ENCODE assay signal across 18 cellular contexts in genomic region chr20:48019496-48019895, GRCh38.
DNase-seq lines count a peak whose midpoint lies in the region; FAIRE-seq and TF ChIP-seq lines count a peak whose summit lies in the region.
"Had no signal": no experiment of that assay in that cellular context is flagged by ENCODE, and none has a peak within 500 bp of the region (broad histone marks: within the 10 kb centered on the region; RNA-seq: fewer than 3 reads in every experiment).

No MANE protein-coding gene starts in this region.

- H3K4me3 ChIP-seq in astrocyte (ENCODE audit: insufficient read depth, low read depth, low read length): no peak overlapping the region
- H3K4me3 ChIP-seq in effector memory CD4-positive, alpha-beta T cell (ENCODE audit: insufficient read depth, low read depth, low read length, poor library complexity, severe bottlenecking): no peak overlapping the region
- H3K4me3 ChIP-seq: BLaER1 treated with 17β-estradiol and CSF1 and Interleukin-3, amounts not matched to agents 10 nM and 100 nM; GM23338; SJCRH30 had no signal

- peaks cover 18% of the 10 kb centered on the region for H3K4me1 Mint-ChIP-seq in astrocyte (ENCODE audit: low read depth, unreplicated experiment)
- peaks cover 46% of the 10 kb centered on the region for H3K4me1 Mint-ChIP-seq in osteocyte (ENCODE audit: unreplicated experiment)

- no peak for TF ChIP-seq CTCF in astrocyte (IDR thresholded peaks at IDR 0.05; ENCODE audit: insufficient read depth, low read depth, low read length)
- TF ChIP-seq CTCF in osteocyte (IDR thresholded peaks at IDR 0.05): no peak

- H2AFZ ChIP-seq in astrocyte (ENCODE audit: low read depth, low read length): no peak overlapping the region
- H2AFZ ChIP-seq: GM23338 had no signal

- peaks cover 2% of the 10 kb centered on the region for H3K36me3 Mint-ChIP-seq in astrocyte (ENCODE audit: low read depth, unreplicated experiment)
- H3K36me3 Mint-ChIP-seq in osteocyte (ENCODE audit: unreplicated experiment): peaks cover 1% of the 10 kb centered on the region
- H3K36me3 Mint-ChIP-seq: CD8-positive, alpha-beta T cell had no signal

- H3K9me3 Mint-ChIP-seq in astrocyte (ENCODE audit: unreplicated experiment) (peaks cover 10% of the 10 kb centered on the region), osteocyte (ENCODE audit: unreplicated experiment) (peaks cover 13% of the 10 kb centered on the region)
- H3K9me3 Mint-ChIP-seq: CD8-positive, alpha-beta T cell had no signal

- H3K27ac ChIP-seq in astrocyte (ENCODE audit: low read depth, low read length): peak overlapping the region; percentile 21
- no peak overlapping the region for H3K27ac ChIP-seq in effector memory CD4-positive, alpha-beta T cell (ENCODE audit: insufficient read depth, low read length, poor library complexity, severe bottlenecking)
- H3K27ac ChIP-seq: BLaER1 treated with 17β-estradiol and CSF1 and Interleukin-3, amounts not matched to agents 10 nM and 100 nM; SJCRH30 had no signal

- peaks cover 33% of the 10 kb centered on the region for H3K4me1 ChIP-seq in astrocyte (ENCODE audit: insufficient read depth, low read length)
- H3K4me1 ChIP-seq in effector memory CD4-positive, alpha-beta T cell (ENCODE audit: control insufficient read depth, insufficient read depth, low read length, poor library complexity, severe bottlenecking): no peaks in the 10 kb centered on the region

- H3K27ac Mint-ChIP-seq in astrocyte (ENCODE audit: unreplicated experiment) (no peak overlapping the region), osteocyte (ENCODE audit: unreplicated experiment) (peak overlapping the region; percentile 13)
- H3K27ac Mint-ChIP-seq: CD8-positive, alpha-beta T cell; GM23338 had no signal

- H3K4me3 Mint-ChIP-seq in astrocyte (ENCODE audit: unreplicated experiment): no peak overlapping the region
- no peak overlapping the region for H3K4me3 Mint-ChIP-seq in osteocyte (ENCODE audit: unreplicated experiment)
- H3K4me3 Mint-ChIP-seq: CD8-positive, alpha-beta T cell; GM23338 had no signal

- no peaks in the 10 kb centered on the region for H3K36me3 ChIP-seq in astrocyte (ENCODE audit: insufficient read depth, low read length)
- H3K36me3 ChIP-seq in effector memory CD4-positive, alpha-beta T cell (ENCODE audit: control insufficient read depth, insufficient read depth, low read length): no peaks in the 10 kb centered on the region
- H3K36me3 ChIP-seq: BLaER1 treated with 17β-estradiol and CSF1 and Interleukin-3, amounts not matched to agents 10 nM and 100 nM; SJCRH30 had no signal

- no peaks in the 10 kb centered on the region for H3K9me3 ChIP-seq in astrocyte (ENCODE audit: insufficient read depth, low read depth, low read length)
- no peaks in the 10 kb centered on the region for H3K9me3 ChIP-seq in effector memory CD4-positive, alpha-beta T cell (ENCODE audit: control insufficient read depth, low read length)

- peak; percentile 17 for DNase-seq in Daoy (ENCODE audit: low read depth)
- DNase-seq in M059J (ENCODE audit: low read depth): peak; percentile 93
- DNase-seq in astrocyte (ENCODE audit: low read depth): peak; percentile 61
- DNase-seq in osteocyte (ENCODE audit: extremely low spot score, unreplicated experiment): no peak
- no peak for DNase-seq in effector memory CD4-positive, alpha-beta T cell
- no peak for DNase-seq in NCI-H1092 treated with DMSO at 0.1 percent for 48 hours (lab: John Stamatoyannopoulos, UW)
- no peak for DNase-seq in NCI-H1105 treated with DMSO at 0.1 percent for 48 hours (lab: John Stamatoyannopoulos, UW)
- DNase-seq: CD8-positive, alpha-beta T cell; DMS79; MV-4-11; NCI-H1436; NCI-H1930; NCI-H226; NCI-H524 treated with DMSO at 0.1 percent for 48 hours had no signal

- H3K27me3 Mint-ChIP-seq in astrocyte (ENCODE audit: low read depth, unreplicated experiment) (peaks cover 13% of the 10 kb centered on the region), osteocyte (ENCODE audit: unreplicated experiment) (peaks cover 34% of the 10 kb centered on the region)

- no peak overlapping the region for H3K9ac ChIP-seq in astrocyte (ENCODE audit: low read length)
- H3K9ac ChIP-seq: BLaER1 treated with 17β-estradiol and CSF1 and Interleukin-3, amounts not matched to agents 10 nM and 100 nM had no signal

- H3K4me2 ChIP-seq in astrocyte (ENCODE audit: low read length): peak overlapping the region; percentile 45
- H3K4me2 ChIP-seq: GM23338 had no signal

- H3K27me3 ChIP-seq in astrocyte (ENCODE audit: insufficient read depth, low read length): no peaks in the 10 kb centered on the region
- peaks cover 3% of the 10 kb centered on the region for H3K27me3 ChIP-seq in effector memory CD4-positive, alpha-beta T cell (replicated peaks; ENCODE audit: control insufficient read depth, insufficient read depth, low read length, poor library complexity, severe bottlenecking)
- H3K27me3 ChIP-seq: BLaER1 treated with 17β-estradiol and CSF1 and Interleukin-3, amounts not matched to agents 10 nM and 100 nM; SJCRH30 had no signal

- FAIRE-seq in astrocyte (lab: Jason Lieb, UNC): no peak
- FAIRE-seq: G401.6 had no signal

- H4K20me1 ChIP-seq in astrocyte (ENCODE audit: insufficient read depth, low read length): no peaks in the 10 kb centered on the region
- H4K20me1 ChIP-seq: BLaER1 treated with 17β-estradiol and CSF1 and Interleukin-3, amounts not matched to agents 10 nM and 100 nM had no signal

- no peaks in the 10 kb centered on the region for H3K79me2 ChIP-seq in astrocyte (ENCODE audit: insufficient read depth, low read length)

Comparison
In these comparisons a context has a peak if more than half of its experiments do, and no peak if none do; other contexts are left out.
1. DNase-seq: peak in Daoy (single experiment), M059J (single experiment) and astrocyte (single experiment); none in osteocyte (single experiment), effector memory CD4-positive, alpha-beta T cell (0 of 3), NCI-H1092 treated with DMSO at 0.1 percent for 48 hours (single experiment) and NCI-H1105 treated with DMSO at 0.1 percent for 48 hours (single experiment).